In the genomic region with DNA sequence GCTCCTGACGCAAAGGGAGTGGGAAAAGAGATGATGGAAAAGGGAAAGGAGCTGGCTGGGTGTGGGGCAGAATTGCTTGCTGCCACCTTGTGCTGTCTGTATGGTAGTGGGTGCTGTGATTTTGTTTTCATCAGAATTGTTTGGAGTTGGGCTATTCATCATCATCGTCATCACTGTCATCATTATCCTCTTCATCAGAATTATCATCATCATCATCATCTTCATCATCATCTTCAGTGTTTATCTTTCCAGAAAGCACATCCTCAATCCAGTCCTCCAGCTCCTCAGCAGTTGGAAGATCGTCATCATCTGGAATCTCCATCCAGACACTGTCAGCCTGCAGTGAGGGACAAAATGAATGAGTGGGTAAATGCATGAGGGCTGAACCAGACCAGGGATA, we compare ENCODE assay signal across 8 cellular contexts.
"Had no signal": no experiment of that assay in that cellular context is flagged by ENCODE, and none has a peak within 500 bp of the region (broad histone marks: within the 10 kb centered on the region; RNA-seq: fewer than 3 reads in every experiment).

No MANE protein-coding gene starts in this region.

- DNase-seq: GDM1, GF-D8 had no signal

- ATAC-seq: GM12878 had no signal

- FAIRE-seq: G401.6, GM12878, GM12891, GM12892, GM18507, GM19239 had no signal

- H3K4me3 ChIP-seq: GM12878 had no signal
